ENCODE assay signal across 8 cellular contexts in genomic region chr12:5200276-5201087, GRCh38.
A peak's percentile ranks its signal among the peaks of the same experiment; 100 is the strongest.
DNase-seq lines count a peak whose midpoint lies in the region; ATAC-seq and TF ChIP-seq lines count a peak whose summit lies in the region.

No MANE protein-coding gene starts in this region.

- CTCF ChIA-PET in Caco-2 (lab: Charles Lee), result interaction anchor here (0.6 to 2.5 kb wide), 14 partner anchors 20 to 698 kb away, joined by 3 to 17 read pairs (median 4); partner anchors contain the start of gene NTF3
- CTCF ChIA-PET in HEK293T (lab: Yijun Ruan, JAX), result interaction anchor here (0.5 to 2.5 kb wide), 7 partner anchors 12 to 766 kb away, joined by 3 to 11 read pairs (median 4); no protein-coding TSS in a partner anchor

- no peaks in the 10 kb centered on the region for H3K27me3 Mint-ChIP-seq in Caco-2 (ENCODE audit: insufficient read depth, unreplicated experiment)

- H3K9me3 Mint-ChIP-seq in Caco-2 (ENCODE audit: unreplicated experiment), result peaks cover 8% of the 10 kb centered on the region
- H3K9me3 Mint-ChIP-seq in stimulated activated effector memory CD8-positive, alpha-beta T cell treated with anti-CD3 and anti-CD28 coated beads, Interleukin-12 subunit alpha, Interleukin-12 subunit beta, amount 100 ng/mL, for 72 hours, result no peaks in the 10 kb centered on the region

- peaks cover 33% of the 10 kb centered on the region for H3K4me1 ChIP-seq in Caco-2

- H3K36me3 Mint-ChIP-seq in Caco-2 (ENCODE audit: insufficient read depth, unreplicated experiment), result peaks cover 5% of the 10 kb centered on the region
- no peaks in the 10 kb centered on the region for H3K36me3 Mint-ChIP-seq in stimulated activated effector memory CD8-positive, alpha-beta T cell treated with anti-CD3 and anti-CD28 coated beads, Interleukin-12 subunit alpha, Interleukin-12 subunit beta, amount 100 ng/mL, for 72 hours

- peak; percentile 74 for ATAC-seq in sciatic nerve
- ATAC-seq in stimulated activated effector memory CD8-positive, alpha-beta T cell treated with anti-CD3 and anti-CD28 coated beads, Interleukin-12 subunit alpha, Interleukin-12 subunit beta, amount 100 ng/mL, for 72 hours, result no peak
- no peak for ATAC-seq in HG02678 (IDR thresholded peaks at IDR 0.05; ENCODE audit: unreplicated experiment)

- DNase-seq in Caco-2, result peak; percentile 85 to 91
- peak; percentile 67 for DNase-seq in HEK293T (ENCODE audit: extremely low spot score)
- DNase-seq in RPMI7951 (ENCODE audit: low read depth), result peak; percentile 31
- DNase-seq in foreskin fibroblast, result peak in 1 of 2 donors; percentile 26
- peak; percentile 67 for DNase-seq in sciatic nerve (ENCODE audit: low spot score)
- DNase-seq in NCI-H1694 (lab: John Stamatoyannopoulos, UW), result no peak
- DNase-seq in stimulated activated effector memory CD8-positive, alpha-beta T cell treated with anti-CD3 and anti-CD28 coated beads, Interleukin-12 subunit alpha, Interleukin-12 subunit beta, amount 100 ng/mL, for 72 hours (ENCODE audit: low spot score in 2 of 2), result no peak

- 0 out of 2 replicates have a peak, but pooled peaks cover 1% of the 10 kb centered on the region for H3K36me3 ChIP-seq in Caco-2 (ENCODE audit: control insufficient read depth, insufficient read depth, low read length)

- POLR2A ChIA-PET in Caco-2 (lab: Charles Lee), result interaction anchor here (0.7 kb wide), 1 partner anchor 192 kb away, joined by 5 read pairs; no protein-coding TSS in a partner anchor
- POLR2A ChIA-PET in HEK293T (lab: Yijun Ruan, JAX), result no interaction called here

- H3K27me3 ChIP-seq in Caco-2 (replicated peaks; ENCODE audit: control insufficient read depth, insufficient read depth, low read length), result no peaks in the 10 kb centered on the region

- peak overlapping the region; percentile 31 for H3K27ac Mint-ChIP-seq in Caco-2 (ENCODE audit: unreplicated experiment)
- no peak overlapping the region for H3K27ac Mint-ChIP-seq in stimulated activated effector memory CD8-positive, alpha-beta T cell treated with anti-CD3 and anti-CD28 coated beads, Interleukin-12 subunit alpha, Interleukin-12 subunit beta, amount 100 ng/mL, for 72 hours

- TF ChIP-seq CTCF in Caco-2 (IDR thresholded peaks at IDR 0.05; ENCODE audit: insufficient read depth in 1 of 2, low read depth in 1 of 2, low read length in 1 of 2, severe bottlenecking in 1 of 2, unreplicated experiment in 1 of 2) (peak; percentile 97), foreskin fibroblast (IDR thresholded peaks at IDR 0.05; ENCODE audit: low read depth, low read length) (peak; percentile 57)

- no TSS peak for BruUV-seq in Caco-2 (replicated peaks; lab: Mats Ljungman, UMichigan)

- no peak overlapping the region for H3K4me3 Mint-ChIP-seq in Caco-2 (ENCODE audit: unreplicated experiment)
- H3K4me3 Mint-ChIP-seq in stimulated activated effector memory CD8-positive, alpha-beta T cell treated with anti-CD3 and anti-CD28 coated beads, Interleukin-12 subunit alpha, Interleukin-12 subunit beta, amount 100 ng/mL, for 72 hours, result no peak overlapping the region

- peaks cover under 1% of the 10 kb centered on the region; the same call in 1 of the 2 replicates for H3K9me3 ChIP-seq in Caco-2

- intact Hi-C loops in Caco-2 (cut with micrococcal nuclease; ENCODE audit: unreplicated experiment), result loop anchor here (1.0 to 10.0 kb wide), 3 partner anchors 92 to 444 kb away; no protein-coding TSS in a partner anchor
- intact Hi-C loops in sciatic nerve (cut with DNase I), result no loop called here

- H3K4me3 ChIP-seq in Caco-2 (ENCODE audit: low read depth, low read length), result no peak overlapping the region
- H3K4me3 ChIP-seq in foreskin fibroblast (ENCODE audit: low read depth in 1 of 2, low read length in 2 of 2), result no peak overlapping the region

- H3K4me1 Mint-ChIP-seq in Caco-2 (ENCODE audit: low read depth, unreplicated experiment), result peaks cover 36% of the 10 kb centered on the region
- no peaks in the 10 kb centered on the region for H3K4me1 Mint-ChIP-seq in stimulated activated effector memory CD8-positive, alpha-beta T cell treated with anti-CD3 and anti-CD28 coated beads, Interleukin-12 subunit alpha, Interleukin-12 subunit beta, amount 100 ng/mL, for 72 hours

TF ChIP-seq in HEK293T, 16 proteins besides CTCF, POLR2A, EP300 and RAD21:
- TF ChIP-seq BHLHE40 (IDR thresholded peaks at IDR 0.05; ENCODE audit: borderline replicate concordance), result no peak
TF ChIP-seq in HEK293T: peak in this region for 0.

Comparison
In these comparisons a context has a peak if more than half of its experiments do, and no peak if none do; other contexts are left out.
1. DNase-seq: peak in Caco-2 (2 of 2), HEK293T (single experiment), RPMI7951 (single experiment) and sciatic nerve (single experiment); none in NCI-H1694 (single experiment) and stimulated activated effector memory CD8-positive, alpha-beta T cell treated with anti-CD3 and anti-CD28 coated beads, Interleukin-12 subunit alpha, Interleukin-12 subunit beta, amount 100 ng/mL, for 72 hours (0 of 2).